24 cellular contexts compared by ENCODE assay signal in the genomic region with DNA sequence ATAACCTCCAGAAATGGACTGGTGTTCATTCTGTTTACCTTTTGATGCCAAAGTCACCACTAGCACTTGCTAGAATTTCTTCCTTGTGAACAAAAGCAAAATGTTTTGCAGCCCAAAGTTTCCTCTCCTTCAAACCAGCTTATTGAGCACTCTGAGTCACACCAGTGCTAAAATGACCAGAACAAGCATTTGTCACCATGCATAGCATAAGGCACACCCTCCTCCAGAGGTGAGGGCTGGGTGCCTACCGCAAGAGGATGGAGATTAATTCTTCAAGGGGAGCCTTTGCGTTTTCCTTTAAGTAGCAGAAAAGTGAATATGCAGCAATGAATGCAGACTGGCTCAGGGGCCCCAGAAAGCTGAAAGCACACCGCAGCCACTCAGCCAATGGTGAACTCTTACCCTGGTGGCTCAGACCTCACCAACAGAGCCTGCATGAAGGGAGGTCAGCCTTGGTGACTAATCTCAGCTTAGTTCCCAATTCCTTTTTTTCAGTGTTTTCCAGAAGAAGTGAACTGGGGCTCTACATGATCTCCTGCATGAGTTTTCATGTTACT.
"Had no signal": no experiment of that assay in that cellular context is flagged by ENCODE, and none has a peak within 500 bp of the region (broad histone marks: within the 10 kb centered on the region; RNA-seq: fewer than 3 reads in every experiment).

No MANE protein-coding gene starts in this region.

- H3K27ac ChIP-seq: dorsolateral prefrontal cortex, epithelial cell of prostate, gastrocnemius medialis, neural progenitor cell, parathyroid adenoma, stomach, thyroid gland had no signal

- H3K27me3 Mint-ChIP-seq: natural killer cell treated with Interleukin-12 subunit alpha and Interleukin-12 subunit beta and Interleukin-15 and Interleukin-18, amount 100 ng/mL, for 72 hours had no signal

- H2AFZ ChIP-seq: neural progenitor cell, parathyroid adenoma had no signal

- H3K4me1 Mint-ChIP-seq: mesothelial cell of epicardium; naive B cell; stimulated activated effector memory CD8-positive, alpha-beta T cell treated with anti-CD3 and anti-CD28 coated beads, Interleukin-12 subunit alpha, Interleukin-12 subunit beta, amount 100 ng/mL, for 72 hours had no signal

- ATAC-seq: gastrocnemius medialis; left lobe of liver; mucosa of descending colon; natural killer cell treated with Interleukin-12 subunit alpha and Interleukin-12 subunit beta and Interleukin-15 and Interleukin-18, amount 100 ng/mL, for 72 hours; sciatic nerve; stimulated activated effector memory CD8-positive, alpha-beta T cell treated with anti-CD3 and anti-CD28 coated beads, Interleukin-12 subunit alpha, Interleukin-12 subunit beta, amount 100 ng/mL, for 72 hours had no signal

- H3K36me3 ChIP-seq: gastrocnemius medialis, neural progenitor cell, stomach, thyroid gland had no signal

- H3K36me3 Mint-ChIP-seq: mesothelial cell of epicardium; natural killer cell treated with Interleukin-12 subunit alpha and Interleukin-12 subunit beta and Interleukin-15 and Interleukin-18, amount 100 ng/mL, for 72 hours; neural progenitor cell; stimulated activated effector memory CD8-positive, alpha-beta T cell treated with anti-CD3 and anti-CD28 coated beads, Interleukin-12 subunit alpha, Interleukin-12 subunit beta, amount 100 ng/mL, for 72 hours had no signal

- H3K27me3 ChIP-seq: gastrocnemius medialis, neural progenitor cell, stomach, thyroid gland had no signal

- H3K27ac Mint-ChIP-seq: mesothelial cell of epicardium; naive B cell; natural killer cell treated with Interleukin-12 subunit alpha and Interleukin-12 subunit beta and Interleukin-15 and Interleukin-18, amount 100 ng/mL, for 72 hours; neural progenitor cell; progenitor cell of endocrine pancreas; stimulated activated effector memory CD8-positive, alpha-beta T cell treated with anti-CD3 and anti-CD28 coated beads, Interleukin-12 subunit alpha, Interleukin-12 subunit beta, amount 100 ng/mL, for 72 hours had no signal

- H3K4me1 ChIP-seq: gastrocnemius medialis, parathyroid adenoma, stomach, thyroid gland had no signal

- DNase-seq: dorsolateral prefrontal cortex; effector CD4-positive, alpha-beta T cell; gastrocnemius medialis; head of caudate nucleus; kidney; mesenchymal stem cell; mucosa of descending colon; naive B cell; stimulated activated CD4-positive, alpha-beta T cell treated with anti-CD3 and anti-CD28 coated beads, Interleukin-2, amount 100 ng/mL, for 24 hours; stimulated activated CD4-positive, alpha-beta T cell treated with anti-CD3 and anti-CD28 coated beads, Interleukin-4, amount 100 ng/mL, for 24 hours; stimulated activated naive CD4-positive, alpha-beta T cell treated with Interleukin-2 at 50 U/mL for 16 hours; stomach; thyroid gland; trophoblast cell had no signal

- H3K9ac ChIP-seq: neural progenitor cell, parathyroid adenoma had no signal

- H3K4me3 Mint-ChIP-seq: mesothelial cell of epicardium; naive B cell; natural killer cell treated with Interleukin-12 subunit alpha and Interleukin-12 subunit beta and Interleukin-15 and Interleukin-18, amount 100 ng/mL, for 72 hours; neural progenitor cell; stimulated activated effector memory CD8-positive, alpha-beta T cell treated with anti-CD3 and anti-CD28 coated beads, Interleukin-12 subunit alpha, Interleukin-12 subunit beta, amount 100 ng/mL, for 72 hours had no signal

- H3K4me3 ChIP-seq: dorsolateral prefrontal cortex, gastrocnemius medialis, lung, mucosa of descending colon, neural progenitor cell, stomach, thyroid gland had no signal

- H3K9me3 ChIP-seq: gastrocnemius medialis, mucosa of descending colon, thyroid gland had no signal

- H3K79me2 ChIP-seq: parathyroid adenoma had no signal

- H3K4me2 ChIP-seq: neural progenitor cell had no signal
